In the genomic region with DNA sequence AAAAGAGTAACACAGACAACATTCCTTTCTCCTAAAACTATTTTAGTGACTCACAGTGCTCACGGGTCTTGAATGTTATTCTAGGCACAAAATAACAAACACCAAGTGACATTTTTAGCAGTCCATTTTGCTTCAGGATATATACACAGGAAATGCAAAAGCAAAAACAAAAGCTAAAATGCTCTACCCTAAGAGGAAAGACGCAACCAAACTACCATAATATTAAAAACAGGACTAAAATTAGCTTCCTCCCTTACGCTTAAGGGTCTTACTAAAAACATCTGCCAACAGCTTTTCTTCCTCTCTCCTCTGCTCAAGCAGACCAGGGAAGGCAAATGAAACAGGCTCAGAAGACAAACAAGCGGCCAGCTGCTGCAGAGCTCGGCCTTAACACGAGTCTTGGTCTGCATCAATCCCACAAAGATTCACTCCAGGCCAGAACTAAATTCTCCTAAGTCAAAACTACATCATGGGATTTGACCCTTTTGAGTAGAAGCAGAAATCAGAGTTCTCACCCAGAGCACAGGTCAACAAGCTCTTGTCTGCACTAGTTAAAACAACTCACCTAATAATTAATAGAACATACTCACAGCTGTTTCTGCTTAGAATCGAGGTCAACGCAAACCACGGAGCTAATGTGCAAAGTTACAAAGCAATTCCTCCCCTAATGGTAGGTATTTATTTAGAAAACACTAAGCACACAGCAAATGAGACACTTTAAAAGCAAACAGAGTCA, we compare ENCODE assay signal across 8 cellular contexts.
DNase-seq lines count a peak whose midpoint lies in the region; ATAC-seq and TF ChIP-seq lines count a peak whose summit lies in the region.

No MANE protein-coding gene starts in this region.

- H3K9me3 Mint-ChIP-seq in T-helper 2 cell treated with Interferon-gamma antibody and Interleukin-4, amounts not matched to agents 5 μg/mL and 100 μg/mL, for 36 hours, result no peaks in the 10 kb centered on the region

- H3K4me1 Mint-ChIP-seq in T-helper 2 cell treated with Interferon-gamma antibody and Interleukin-4, amounts not matched to agents 5 μg/mL and 100 μg/mL, for 36 hours (ENCODE audit: low read depth), result peaks cover 73% of the 10 kb centered on the region

- peak overlapping the region; percentile 71 for H3K4me3 Mint-ChIP-seq in T-helper 2 cell treated with Interferon-gamma antibody and Interleukin-4, amounts not matched to agents 5 μg/mL and 100 μg/mL, for 36 hours

- no peak for TF ChIP-seq CTCF in fibroblast of the aortic adventitia (IDR thresholded peaks at IDR 0.05; ENCODE audit: insufficient read depth, low read length)

- peak overlapping the region; percentile 98 for H3K27ac Mint-ChIP-seq in T-helper 2 cell treated with Interferon-gamma antibody and Interleukin-4, amounts not matched to agents 5 μg/mL and 100 μg/mL, for 36 hours

- peak overlapping the region; percentile 19 for H3K4me3 ChIP-seq in fibroblast of the aortic adventitia (ENCODE audit: low read depth, low read length)

- no peaks in the 10 kb centered on the region for H3K27me3 Mint-ChIP-seq in T-helper 2 cell treated with Interferon-gamma antibody and Interleukin-4, amounts not matched to agents 5 μg/mL and 100 μg/mL, for 36 hours (ENCODE audit: low read depth)

- ATAC-seq in HG02798 (IDR thresholded peaks at IDR 0.05; ENCODE audit: poor library complexity, unreplicated experiment) (peak; percentile 37), HG02840 (IDR thresholded peaks at IDR 0.05; ENCODE audit: low FRiP score, unreplicated experiment) (no peak), HG03439 (IDR thresholded peaks at IDR 0.05; ENCODE audit: unreplicated experiment) (no peak)

- DNase-seq in ELR (ENCODE audit: low read depth), result peak; percentile 78
- no peak for DNase-seq in T-helper 2 cell treated with Interferon-gamma antibody and Interleukin-4, amounts not matched to agents 5 μg/mL and 100 μg/mL, for 36 hours (ENCODE audit: low spot score)
- peak; percentile 78 for DNase-seq in fibroblast of the aortic adventitia (ENCODE audit: low read depth)
- DNase-seq in putamen (ENCODE audit: low spot score), result peak; percentile 36
- no peak for DNase-seq in activated gamma-delta T cell (lab: John Stamatoyannopoulos, UW)

- peaks cover 20% of the 10 kb centered on the region for H3K36me3 Mint-ChIP-seq in T-helper 2 cell treated with Interferon-gamma antibody and Interleukin-4, amounts not matched to agents 5 μg/mL and 100 μg/mL, for 36 hours (ENCODE audit: low read depth)

Comparison
In these comparisons a context has a peak if more than half of its experiments do, and no peak if none do; other contexts are left out.
1. DNase-seq: peak in ELR (single experiment), fibroblast of the aortic adventitia (single experiment) and putamen (single experiment); none in T-helper 2 cell treated with Interferon-gamma antibody and Interleukin-4, amounts not matched to agents 5 μg/mL and 100 μg/mL, for 36 hours (single experiment) and activated gamma-delta T cell (single experiment).